10 cellular contexts compared by ENCODE assay signal in genomic region chr7:70598976-70599375, GRCh38.
DNase-seq lines count a peak whose midpoint lies in the region; ATAC-seq and TF ChIP-seq lines count a peak whose summit lies in the region.
"Had no signal": no experiment of that assay in that cellular context is flagged by ENCODE, and none has a peak within 500 bp of the region (broad histone marks: within the 10 kb centered on the region; RNA-seq: fewer than 3 reads in every experiment).

No MANE protein-coding gene starts in this region.

- H3K4me3 ChIP-seq in astrocyte of the spinal cord (ENCODE audit: low read depth, low read length), result no peak overlapping the region
- H3K4me3 ChIP-seq in mucosa of rectum (ENCODE audit: low read length in 2 of 2), result no peak overlapping the region
- H3K4me3 ChIP-seq in MG63, result no peak overlapping the region

- no peak overlapping the region for H3K9ac ChIP-seq in mucosa of rectum (ENCODE audit: low read depth in 1 of 2, low read length in 2 of 2)

- H3K27ac ChIP-seq in mucosa of rectum (ENCODE audit: low read depth in 2 of 2, low read length in 2 of 2), result peak overlapping the region; percentile 58 to 81

- TF ChIP-seq CTCF in astrocyte of the spinal cord (IDR thresholded peaks at IDR 0.05; ENCODE audit: low read depth, low read length), result no peak

- no peaks in the 10 kb centered on the region for H3K36me3 ChIP-seq in mucosa of rectum (ENCODE audit: control insufficient read depth in 2 of 2, insufficient read depth in 2 of 2, low read length in 2 of 2)
- no peaks in the 10 kb centered on the region for H3K36me3 ChIP-seq in MG63

- in situ Hi-C loops in astrocyte of the spinal cord (cut with HindIII; ENCODE audit: low sequenced_read_pairs), result no loop called here

- POLR2A ChIA-PET in HEK293T (lab: Yijun Ruan, JAX), result no interaction called here

- CTCF ChIA-PET in HEK293T (lab: Yijun Ruan, JAX), result interaction anchor here (0.7 kb wide), 1 partner anchor 29 kb away, joined by 5 read pairs; no protein-coding TSS in a partner anchor

- no peak for ATAC-seq in HG02852 (IDR thresholded peaks at IDR 0.05; ENCODE audit: unreplicated experiment)
- ATAC-seq in GM18909 (IDR thresholded peaks at IDR 0.05; ENCODE audit: poor library complexity, unreplicated experiment), result no peak

- H3K9me3 ChIP-seq in mucosa of rectum (ENCODE audit: control insufficient read depth in 2 of 2, low read length in 2 of 2) (peaks cover 0 to 3% of the 10 kb centered on the region in 2 donors), MG63 (no peaks in the 10 kb centered on the region)

- peak; percentile 50 for DNase-seq in DMS153 treated with DMSO at 0.1 percent for 48 hours (lab: John Stamatoyannopoulos, UW; ENCODE audit: unreplicated experiment)
- peak; percentile 66 for DNase-seq in NCI-H128 (lab: John Stamatoyannopoulos, UW; ENCODE audit: unreplicated experiment)
- peak; percentile 36 for DNase-seq in astrocyte of the spinal cord (ENCODE audit: low read depth, low spot score)
- no peak for DNase-seq in HEK293T (ENCODE audit: extremely low spot score)
- no peak for DNase-seq in MG63
- DNase-seq: immature natural killer cell, NCI-H1694 had no signal

- H3K27me3 ChIP-seq in mucosa of rectum (ENCODE audit: control insufficient read depth in 2 of 2, insufficient read depth in 2 of 2, low read length in 2 of 2) (no peaks in the 10 kb centered on the region), MG63 (no peaks in the 10 kb centered on the region)

- peaks cover 12 to 21% of the 10 kb centered on the region in 2 donors for H3K4me1 ChIP-seq in mucosa of rectum (ENCODE audit: control insufficient read depth in 2 of 2, insufficient read depth in 2 of 2, low read length in 2 of 2)

TF ChIP-seq in HEK293T, 16 proteins besides CTCF, POLR2A, EP300 and RAD21:
- TF ChIP-seq SUZ12 (IDR thresholded peaks at IDR 0.05) (no peak), ZNF384 (IDR thresholded peaks at IDR 0.05) (no peak), FOXM1 (IDR thresholded peaks at IDR 0.05; ENCODE audit: borderline replicate concordance) (no peak), LEF1 (IDR thresholded peaks at IDR 0.05; ENCODE audit: borderline replicate concordance) (no peak), TARDBP (IDR thresholded peaks at IDR 0.05) (no peak), HDGF (IDR thresholded peaks at IDR 0.05; ENCODE audit: borderline replicate concordance) (no peak), NFRKB (IDR thresholded peaks at IDR 0.05) (no peak), SP1 (IDR thresholded peaks at IDR 0.05) (no peak), PKNOX1 (IDR thresholded peaks at IDR 0.05) (no peak), ARNT (IDR thresholded peaks at IDR 0.05) (no peak)

Comparison
In these comparisons a context has a peak if more than half of its experiments do, and no peak if none do; other contexts are left out.
1. DNase-seq: peak in DMS153 treated with DMSO at 0.1 percent for 48 hours (single experiment), NCI-H128 (single experiment) and astrocyte of the spinal cord (single experiment); none in HEK293T (single experiment) and MG63 (single experiment).